ENCODE assay signal across 8 cellular contexts in the genomic region with DNA sequence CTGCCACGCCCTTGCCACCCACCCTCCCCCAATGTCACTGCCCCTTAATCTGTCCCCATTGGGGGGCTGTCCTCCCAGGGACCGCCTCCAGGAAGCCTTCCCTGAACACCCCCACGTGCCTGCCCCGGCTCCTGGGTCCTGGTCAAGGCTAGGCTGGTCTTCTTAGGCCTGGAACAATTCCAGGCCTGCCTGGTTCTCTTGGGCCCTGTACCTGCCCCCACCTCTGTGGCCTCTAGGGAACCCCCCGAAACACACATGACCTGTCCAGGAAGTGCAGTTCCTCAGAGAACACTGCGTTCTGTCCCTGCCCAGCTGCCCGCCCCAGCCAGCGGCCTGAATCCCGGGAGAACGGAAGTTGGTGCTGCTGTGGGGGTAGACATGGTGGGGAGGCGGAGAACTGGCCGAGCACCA. TPM values are rescaled to one million over a fixed set of nuclear protein-coding genes. Genes with fewer than 3 reads are reported as not detected.
A peak's percentile ranks its signal among the peaks of the same experiment; 100 is the strongest.
DNase-seq lines count a peak whose midpoint lies in the region; ATAC-seq and TF ChIP-seq lines count a peak whose summit lies in the region.
"Had no signal": no experiment of that assay in that cellular context is flagged by ENCODE, and none has a peak within 500 bp of the region (broad histone marks: within the 10 kb centered on the region; RNA-seq: fewer than 3 reads in every experiment).

No MANE protein-coding gene starts in this region.

- TF ChIP-seq CTCF in colonic mucosa (IDR thresholded peaks at IDR 0.05), result no peak

- H3K27ac ChIP-seq in colonic mucosa (peak overlapping the region; percentile 4), subcutaneous abdominal adipose tissue (ENCODE audit: low read depth, low read length) (peak overlapping the region; percentile 70)
- H3K27ac ChIP-seq: cardiac muscle cell had no signal

- no peaks in the 10 kb centered on the region for H3K36me3 Mint-ChIP-seq in T-helper 17 cell (ENCODE audit: low read depth)
- no peaks in the 10 kb centered on the region for H3K36me3 Mint-ChIP-seq in activated CD8-positive, alpha-beta T cell treated with anti-CD3 and anti-CD28 coated beads, Interleukin-2, amount 10 ng/mL, durations not matched to agents 7 days and 5 days (ENCODE audit: low read depth)

- H3K4me3 ChIP-seq in colonic mucosa, result no peak overlapping the region
- H3K4me3 ChIP-seq in subcutaneous abdominal adipose tissue (ENCODE audit: low read depth in 1 of 5, low read length in 5 of 5), result peak overlapping the region in 2 of 5 donors; percentile 23 to 43
- H3K4me3 ChIP-seq: cardiac muscle cell had no signal

- H3K9me3 Mint-ChIP-seq in activated CD8-positive, alpha-beta T cell treated with anti-CD3 and anti-CD28 coated beads, Interleukin-2, amount 10 ng/mL, durations not matched to agents 7 days and 5 days (ENCODE audit: insufficient read depth), result no peaks in the 10 kb centered on the region

- H3K4me1 ChIP-seq in colonic mucosa, result peaks cover 10% of the 10 kb centered on the region
- peaks cover 11 to 74% (median 67%) of the 10 kb centered on the region in 5 donors for H3K4me1 ChIP-seq in subcutaneous abdominal adipose tissue (ENCODE audit: control insufficient read depth in 5 of 5, insufficient read depth in 5 of 5, low read length in 5 of 5)

- POLR2A ChIA-PET in activated CD8-positive, alpha-beta T cell treated with anti-CD3 and anti-CD28 coated beads, Interleukin-2, amount 10 ng/mL, durations not matched to agents 7 days and 5 days (lab: Charles Lee), result interaction anchor here (1.5 to 1.7 kb wide), 2 partner anchors 15 to 25 kb away, joined by 4 to 6 read pairs; partner anchors contain the start of genes HAUS3 and POLN

- H3K9ac ChIP-seq in colonic mucosa (ENCODE audit: low read depth in 2 of 2, low read length in 2 of 2) (no peak overlapping the region), subcutaneous abdominal adipose tissue (ENCODE audit: low read length in 5 of 5) (peak overlapping the region in 3 of 5 donors; percentile 33 to 86 (median 64))

- no peaks in the 10 kb centered on the region for H3K9me3 ChIP-seq in T-helper 17 cell (ENCODE audit: control insufficient read depth, low read length, poor library complexity, severe bottlenecking)
- H3K9me3 ChIP-seq in colonic mucosa, result no peaks in the 10 kb centered on the region
- H3K9me3 ChIP-seq in subcutaneous abdominal adipose tissue (ENCODE audit: control insufficient read depth in 5 of 5, low read length in 5 of 5), result no peaks in the 10 kb centered on the region

- peaks cover 16% of the 10 kb centered on the region for H3K4me1 Mint-ChIP-seq in T-helper 17 cell
- no peaks in the 10 kb centered on the region for H3K4me1 Mint-ChIP-seq in activated CD8-positive, alpha-beta T cell treated with anti-CD3 and anti-CD28 coated beads, Interleukin-2, amount 10 ng/mL, durations not matched to agents 7 days and 5 days (ENCODE audit: low read depth)

- CTCF ChIA-PET in activated CD8-positive, alpha-beta T cell treated with anti-CD3 and anti-CD28 coated beads, Interleukin-2, amount 10 ng/mL, durations not matched to agents 7 days and 5 days (lab: Charles Lee), result interaction anchor here (1.2 kb wide), 1 partner anchor 37 kb away, joined by 4 read pairs; no protein-coding TSS in a partner anchor

- H3K27me3 Mint-ChIP-seq in T-helper 17 cell, result no peaks in the 10 kb centered on the region
- H3K27me3 Mint-ChIP-seq in activated CD8-positive, alpha-beta T cell treated with anti-CD3 and anti-CD28 coated beads, Interleukin-2, amount 10 ng/mL, durations not matched to agents 7 days and 5 days (ENCODE audit: low read depth), result no peaks in the 10 kb centered on the region

- no peak overlapping the region for H3K4me3 Mint-ChIP-seq in T-helper 17 cell
- no peak overlapping the region for H3K4me3 Mint-ChIP-seq in activated CD8-positive, alpha-beta T cell treated with anti-CD3 and anti-CD28 coated beads, Interleukin-2, amount 10 ng/mL, durations not matched to agents 7 days and 5 days

- no peaks in the 10 kb centered on the region for H3K27me3 ChIP-seq in colonic mucosa
- H3K27me3 ChIP-seq in subcutaneous abdominal adipose tissue (ENCODE audit: control insufficient read depth in 5 of 5, insufficient read depth in 4 of 5, low read length in 5 of 5), result no peaks in the 10 kb centered on the region
- H3K27me3 ChIP-seq: cardiac muscle cell had no signal

- H3K27ac Mint-ChIP-seq in T-helper 17 cell, result peak overlapping the region; percentile 14
- no peak overlapping the region for H3K27ac Mint-ChIP-seq in activated CD8-positive, alpha-beta T cell treated with anti-CD3 and anti-CD28 coated beads, Interleukin-2, amount 10 ng/mL, durations not matched to agents 7 days and 5 days

- H3K36me3 ChIP-seq in colonic mucosa (peaks cover 9% of the 10 kb centered on the region), subcutaneous abdominal adipose tissue (ENCODE audit: control insufficient read depth in 5 of 5, insufficient read depth in 5 of 5, low read length in 5 of 5) (peaks cover 0 to 55% (median 45%) of the 10 kb centered on the region in 5 donors)

- intact Hi-C loops in colonic mucosa (cut with DNase I), result no loop called here

- ATAC-seq in T-helper 17 cell (no peak), HG02588 (IDR thresholded peaks at IDR 0.05; ENCODE audit: unreplicated experiment) (no peak), GM21786 (IDR thresholded peaks at IDR 0.05; ENCODE audit: unreplicated experiment) (no peak)
- no peak for ATAC-seq in activated CD8-positive, alpha-beta T cell treated with anti-CD3 and anti-CD28 coated beads, Interleukin-2, amount 10 ng/mL, durations not matched to agents 7 days and 5 days

- peak in 1 of 3 donors; percentile 3 for DNase-seq in T-helper 17 cell
- peak; percentile 18 for DNase-seq in colonic mucosa
- DNase-seq in mesenteric fat pad (ENCODE audit: low spot score), result peak; percentile 90
- DNase-seq in activated CD8-positive, alpha-beta T cell treated with anti-CD3 and anti-CD28 coated beads, Interleukin-2, amount 10 ng/mL, durations not matched to agents 7 days and 5 days, result no peak

RNA-seq across cellular contexts. Expression of gene MXD4, which starts 5.1 kb away (rescaled TPM):
- total RNA-seq in T-helper 17 cell (100 to 1,000 TPM in 1 of 2 donors, 10 to 100 TPM in 1; 81.4 to 100 TPM), colonic mucosa (10 to 100 TPM; 36.7 to 43.3 TPM), mesenteric fat pad (61.3 TPM)
- total RNA-seq in activated CD8-positive, alpha-beta T cell treated with anti-CD3 and anti-CD28 coated beads, Interleukin-2, amount 10 ng/mL, durations not matched to agents 7 days and 5 days, result 1 to 10 TPM; 5.9 to 6.9 TPM

RNA-seq across cellular contexts. Expression of gene HAUS3, which starts 14.9 kb away (rescaled TPM):
- total RNA-seq in T-helper 17 cell, result 10 to 100 TPM; 78.5 to 94.5 TPM
- 10 to 100 TPM in 1 of 2 donors, 1 to 10 TPM in 1; 9.1 to 13.0 TPM for total RNA-seq in colonic mucosa
- 12.7 TPM for total RNA-seq in mesenteric fat pad
- total RNA-seq in activated CD8-positive, alpha-beta T cell treated with anti-CD3 and anti-CD28 coated beads, Interleukin-2, amount 10 ng/mL, durations not matched to agents 7 days and 5 days, result 10 to 100 TPM; 22.0 to 25.8 TPM

RNA-seq across cellular contexts. Expression of gene POLN, which starts 14.9 kb away (rescaled TPM):
- 1 to 10 TPM; 2.8 to 3.9 TPM for total RNA-seq in T-helper 17 cell
- 1 to 10 TPM; 1.6 to 2.8 TPM for total RNA-seq in colonic mucosa
- total RNA-seq in mesenteric fat pad, result 12.8 TPM
- total RNA-seq in activated CD8-positive, alpha-beta T cell treated with anti-CD3 and anti-CD28 coated beads, Interleukin-2, amount 10 ng/mL, durations not matched to agents 7 days and 5 days, result 1 to 10 TPM; 2.4 to 2.5 TPM

Comparison
In these comparisons a context has a peak if more than half of its experiments do, and no peak if none do; other contexts are left out.
1. H3K9ac ChIP-seq: peak in subcutaneous abdominal adipose tissue (3 of 5); none in colonic mucosa (0 of 2).